ENCODE assay signal across 9 cellular contexts in genomic region chr18:31722369-31722957, GRCh38. TPM values are rescaled to one million over a fixed set of nuclear protein-coding genes. Genes with fewer than 3 reads are reported as not detected.
DNase-seq lines count a peak whose midpoint lies in the region; ATAC-seq lines count a peak whose summit lies in the region.
"Had no signal": no experiment of that assay in that cellular context is flagged by ENCODE, and none has a peak within 500 bp of the region (broad histone marks: within the 10 kb centered on the region; RNA-seq: fewer than 3 reads in every experiment).

No MANE protein-coding gene starts in this region.

- peaks cover 10% of the 10 kb centered on the region for H3K27me3 ChIP-seq in CD4-positive, alpha-beta memory T cell (ENCODE audit: insufficient read depth, low read length)

- peaks cover 0 to 4% of the 10 kb centered on the region in 2 donors for H3K36me3 Mint-ChIP-seq in CD4-positive, alpha-beta memory T cell
- H3K36me3 Mint-ChIP-seq in memory B cell: no peaks in the 10 kb centered on the region
- H3K36me3 Mint-ChIP-seq: activated naive CD4-positive, alpha-beta T cell treated with anti-CD3 and anti-CD28 coated beads, Interleukin-2, amount 50 U/mL, for 24 hours had no signal

- H3K4me3 Mint-ChIP-seq in CD4-positive, alpha-beta memory T cell: no peak overlapping the region
- H3K4me3 Mint-ChIP-seq in memory B cell: no peak overlapping the region
- H3K4me3 Mint-ChIP-seq: activated naive CD4-positive, alpha-beta T cell treated with anti-CD3 and anti-CD28 coated beads, Interleukin-2, amount 50 U/mL, for 24 hours had no signal

- H3K27me3 Mint-ChIP-seq in CD4-positive, alpha-beta memory T cell: peaks cover 19 to 20% of the 10 kb centered on the region in 2 donors
- H3K27me3 Mint-ChIP-seq in memory B cell: peaks cover 13% of the 10 kb centered on the region

- peak; percentile 43 to 61 (median 53) for DNase-seq in CD4-positive, alpha-beta memory T cell
- DNase-seq in NCI-H524 treated with DMSO at 0.1 percent for 48 hours (lab: John Stamatoyannopoulos, UW) (peak; percentile 46), memory B cell (ENCODE audit: low spot score in 2 of 2) (peak; percentile 62 to 68)
- peak; percentile 53 to 74 for DNase-seq in activated CD4-positive, alpha-beta T cell treated with anti-CD3 and anti-CD28 coated beads, Interleukin-2, amount 50 U/mL, for 24 hours (ENCODE audit: low read depth in 1 of 2, low spot score in 1 of 2)
- DNase-seq in effector CD8-positive, alpha-beta T cell (lab: John Stamatoyannopoulos, UW): peak; percentile 46
- peak; percentile 51 to 56 for DNase-seq in stimulated activated CD8-positive, alpha-beta memory T cell treated with anti-CD3 and anti-CD28 coated beads, Interleukin-15, amount 100 ng/mL, for 48 hours (ENCODE audit: low read depth in 2 of 2)

- POLR2A ChIA-PET in CD4-positive, alpha-beta memory T cell (lab: Charles Lee; ENCODE audit: partially characterized antibody): no interaction called here

- no peak overlapping the region for H3K27ac ChIP-seq in CD4-positive, alpha-beta memory T cell (ENCODE audit: low read depth, low read length)

- H3K27ac Mint-ChIP-seq in CD4-positive, alpha-beta memory T cell: no peak overlapping the region
- no peak overlapping the region for H3K27ac Mint-ChIP-seq in memory B cell
- H3K27ac Mint-ChIP-seq: activated naive CD4-positive, alpha-beta T cell treated with anti-CD3 and anti-CD28 coated beads, Interleukin-2, amount 50 U/mL, for 24 hours had no signal

- no peaks in the 10 kb centered on the region for H3K4me1 ChIP-seq in CD4-positive, alpha-beta memory T cell (ENCODE audit: insufficient read depth, low read length)

- peaks cover 0 to 5% (median 0%) of the 10 kb centered on the region in 4 donors for H3K4me1 Mint-ChIP-seq in CD4-positive, alpha-beta memory T cell
- H3K4me1 Mint-ChIP-seq in memory B cell: no peaks in the 10 kb centered on the region

- no peaks in the 10 kb centered on the region for H3K9me3 ChIP-seq in CD4-positive, alpha-beta memory T cell (ENCODE audit: control insufficient read depth in 1 of 2, low read length in 2 of 2)

- CTCF ChIA-PET in CD4-positive, alpha-beta memory T cell (lab: Charles Lee; ENCODE audit: partially characterized antibody): interaction anchor here (0.8 to 5.3 kb wide), 15 partner anchors 9 to 403 kb away, joined by 3 to 48 read pairs (median 5); no protein-coding TSS in a partner anchor

- H3K9me3 Mint-ChIP-seq in CD4-positive, alpha-beta memory T cell: peaks cover 0 to 14% (median 7%) of the 10 kb centered on the region in 8 donors
- peaks cover 4% of the 10 kb centered on the region for H3K9me3 Mint-ChIP-seq in memory B cell
- H3K9me3 Mint-ChIP-seq: activated naive CD4-positive, alpha-beta T cell treated with anti-CD3 and anti-CD28 coated beads, Interleukin-2, amount 50 U/mL, for 24 hours had no signal

- H3K36me3 ChIP-seq in CD4-positive, alpha-beta memory T cell (ENCODE audit: insufficient read depth, low read length): no peaks in the 10 kb centered on the region

- intact Hi-C loops in CD4-positive, alpha-beta memory T cell (cut with micrococcal nuclease): loop anchor here (5.0 kb wide), 1 partner anchor 40 kb away; the partner anchor contains the start of gene B4GALT6

- ATAC-seq in GM19351 (IDR thresholded peaks at IDR 0.05; ENCODE audit: unreplicated experiment): peak; percentile 99
- peak; percentile 95 for ATAC-seq in HG03432 (IDR thresholded peaks at IDR 0.05; ENCODE audit: unreplicated experiment)
- peak; percentile 83 for ATAC-seq in memory B cell (ENCODE audit: low read depth)

- H3K4me3 ChIP-seq in CD4-positive, alpha-beta memory T cell (ENCODE audit: low read length in 2 of 2): no peak overlapping the region

RNA-seq across cellular contexts. Expression of gene B4GALT6, which starts 38.1 kb away (rescaled TPM):
- total RNA-seq in CD4-positive, alpha-beta memory T cell: under 1 TPM; 0.67 to 0.94 TPM
- not detected for polyA plus RNA-seq in CD4-positive, alpha-beta memory T cell

RNA-seq across cellular contexts. Expression of gene SLC25A52, which starts 38.2 kb away (rescaled TPM):
- not detected for total RNA-seq in CD4-positive, alpha-beta memory T cell
- not detected for polyA plus RNA-seq in CD4-positive, alpha-beta memory T cell
